Comparison of ENCODE assay signal across 1 cellular context in the genomic region with DNA sequence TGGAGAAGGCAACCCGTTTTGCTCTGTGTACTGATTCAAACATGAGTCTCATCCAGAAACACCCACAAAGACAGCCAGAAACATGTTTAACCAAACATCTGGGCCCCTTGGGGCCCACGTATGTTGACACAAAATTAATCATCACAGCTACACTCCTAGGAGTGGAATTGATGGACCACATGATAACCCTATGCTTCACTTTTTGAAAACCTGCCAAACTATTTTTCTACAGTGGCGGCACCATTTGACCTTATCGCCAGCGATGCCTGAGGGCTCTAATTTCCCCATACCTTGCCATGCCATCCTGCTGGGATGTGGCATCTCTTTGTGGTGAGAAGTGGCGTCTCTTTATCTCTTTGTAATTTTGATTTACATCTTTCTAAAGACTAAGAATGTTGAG.
TF ChIP-seq lines count a peak whose summit lies in the region.

No MANE protein-coding gene starts in this region.

TF ChIP-seq in HEK293, 187 proteins besides CTCF, POLR2A, EP300 and RAD21 (continued from another document):
- TF ChIP-seq ZNF518A (tag by site-specific recombination; conservative IDR thresholded peaks at IDR 0.05; ENCODE audit: low read depth) (0 out of 2 replicates have a peak, but pooled peaks have one; percentile 39), ZNF155 (tag by site-specific recombination; IDR thresholded peaks at IDR 0.05) (no peak), ZNF843 (tag by site-specific recombination; IDR thresholded peaks at IDR 0.05) (peak; percentile 64; the same call in 1 of the 2 replicates), ZNF24 (tag by site-specific recombination; IDR thresholded peaks at IDR 0.05) (0 out of 2 replicates have a peak, but pooled peaks have one; percentile 49), ZBTB48 (tag by site-specific recombination; IDR thresholded peaks at IDR 0.05) (no peak), SP7 (tag by site-specific recombination; IDR thresholded peaks at IDR 0.05) (peak; percentile 48; the same call in 1 of the 2 replicates), WT1 (tag by site-specific recombination; IDR thresholded peaks at IDR 0.05) (peak; percentile 31; the same call in 1 of the 2 replicates), ZNF140 (tag by site-specific recombination; IDR thresholded peaks at IDR 0.05) (peak; percentile 22; the same call in 1 of the 2 replicates), FEZF1 (tag by site-specific recombination; IDR thresholded peaks at IDR 0.05) (peak; percentile 71; the same call in 1 of the 2 replicates), ZNF629 (tag by site-specific recombination; IDR thresholded peaks at IDR 0.05) (peak; percentile 30; the same call in 1 of the 2 replicates), ZNF335 (tag by site-specific recombination; conservative IDR thresholded peaks at IDR 0.05) (peak; percentile 60), ZNF394 (tag by site-specific recombination; IDR thresholded peaks at IDR 0.05; ENCODE audit: borderline replicate concordance) (no peak)
- TF ChIP-seq, protein P1, sequence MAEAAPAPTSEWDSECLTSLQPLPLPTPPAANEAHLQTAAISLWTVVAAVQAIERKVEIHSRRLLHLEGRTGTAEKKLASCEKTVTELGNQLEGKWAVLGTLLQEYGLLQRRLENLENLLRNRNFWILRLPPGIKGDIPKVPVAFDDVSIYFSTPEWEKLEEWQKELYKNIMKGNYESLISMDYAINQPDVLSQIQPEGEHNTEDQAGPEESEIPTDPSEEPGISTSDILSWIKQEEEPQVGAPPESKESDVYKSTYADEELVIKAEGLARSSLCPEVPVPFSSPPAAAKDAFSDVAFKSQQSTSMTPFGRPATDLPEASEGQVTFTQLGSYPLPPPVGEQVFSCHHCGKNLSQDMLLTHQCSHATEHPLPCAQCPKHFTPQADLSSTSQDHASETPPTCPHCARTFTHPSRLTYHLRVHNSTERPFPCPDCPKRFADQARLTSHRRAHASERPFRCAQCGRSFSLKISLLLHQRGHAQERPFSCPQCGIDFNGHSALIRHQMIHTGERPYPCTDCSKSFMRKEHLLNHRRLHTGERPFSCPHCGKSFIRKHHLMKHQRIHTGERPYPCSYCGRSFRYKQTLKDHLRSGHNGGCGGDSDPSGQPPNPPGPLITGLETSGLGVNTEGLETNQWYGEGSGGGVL (tag by site-specific recombination; IDR thresholded peaks at IDR 0.05), result peak; percentile 40; the same call in 1 of the 2 replicates
- TF ChIP-seq, protein P2, sequence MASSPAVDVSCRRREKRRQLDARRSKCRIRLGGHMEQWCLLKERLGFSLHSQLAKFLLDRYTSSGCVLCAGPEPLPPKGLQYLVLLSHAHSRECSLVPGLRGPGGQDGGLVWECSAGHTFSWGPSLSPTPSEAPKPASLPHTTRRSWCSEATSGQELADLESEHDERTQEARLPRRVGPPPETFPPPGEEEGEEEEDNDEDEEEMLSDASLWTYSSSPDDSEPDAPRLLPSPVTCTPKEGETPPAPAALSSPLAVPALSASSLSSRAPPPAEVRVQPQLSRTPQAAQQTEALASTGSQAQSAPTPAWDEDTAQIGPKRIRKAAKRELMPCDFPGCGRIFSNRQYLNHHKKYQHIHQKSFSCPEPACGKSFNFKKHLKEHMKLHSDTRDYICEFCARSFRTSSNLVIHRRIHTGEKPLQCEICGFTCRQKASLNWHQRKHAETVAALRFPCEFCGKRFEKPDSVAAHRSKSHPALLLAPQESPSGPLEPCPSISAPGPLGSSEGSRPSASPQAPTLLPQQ (tag by site-specific recombination; IDR thresholded peaks at IDR 0.05), result peak; percentile 89
TF ChIP-seq in HEK293: peak in this region for 23.
